Comparison of ENCODE assay signal across 8 cellular contexts in the genomic region with DNA sequence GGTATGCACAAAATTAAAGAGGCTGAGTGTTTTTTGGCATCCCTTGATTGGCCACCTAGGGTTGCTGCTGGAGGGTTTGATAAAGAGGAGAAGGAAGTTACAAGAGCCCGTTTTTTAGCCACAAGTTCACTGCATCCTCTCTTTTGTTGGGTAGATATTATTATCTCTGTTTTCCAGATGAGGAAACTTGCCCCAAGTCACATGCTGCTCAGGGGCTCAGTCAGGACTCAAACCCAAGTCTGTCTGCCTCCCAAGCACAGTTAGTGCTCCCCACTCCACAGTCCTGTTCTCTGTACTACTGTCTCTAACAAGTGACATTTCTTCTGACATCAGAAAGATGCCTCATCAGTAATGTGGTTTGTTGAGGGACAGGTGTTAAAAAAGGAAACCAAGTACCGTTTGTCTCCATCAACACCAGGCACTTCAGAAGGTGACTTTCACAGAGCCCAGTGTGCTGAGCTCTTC. TPM values are rescaled to one million over a fixed set of nuclear protein-coding genes. Genes with fewer than 3 reads are reported as not detected.
DNase-seq lines count a peak whose midpoint lies in the region; FAIRE-seq and TF ChIP-seq lines count a peak whose summit lies in the region.
"Had no signal": no experiment of that assay in that cellular context is flagged by ENCODE, and none has a peak within 500 bp of the region (broad histone marks: within the 10 kb centered on the region; RNA-seq: fewer than 3 reads in every experiment).

No MANE protein-coding gene starts in this region.

- peaks cover 4% of the 10 kb centered on the region for H3K36me3 Mint-ChIP-seq in activated T-helper 1 cell treated with anti-CD3 and anti-CD28 coated beads, Interleukin-12 subunit alpha, Interleukin-12 subunit beta, Interleukin-2, Interleukin-4 antibody, amounts not matched to agents 30 ng/mL and 10 ng/mL and 1 ng/mL, durations not matched to agents 14 hours and 24 hours and 36 hours (ENCODE audit: low read depth)

- H3K9ac ChIP-seq in MM.1S (ENCODE audit: low read length) = peak overlapping the region; percentile 74

- H3K36me3 ChIP-seq in MM.1S (replicated peaks; ENCODE audit: insufficient read depth, low read length) (no peaks in the 10 kb centered on the region), osteoblast (ENCODE audit: insufficient read depth, low read length) (no peaks in the 10 kb centered on the region)

- H2AFZ ChIP-seq in MM.1S (ENCODE audit: low read length) (peak overlapping the region; percentile 62; the same call in 1 of the 2 replicates), osteoblast (ENCODE audit: low read length) (no peak overlapping the region)

- H4K20me1 ChIP-seq in MM.1S (ENCODE audit: insufficient read depth, low read length) (no peaks in the 10 kb centered on the region), osteoblast (ENCODE audit: insufficient read depth, low read length) (no peaks in the 10 kb centered on the region)

- no peak for FAIRE-seq in HTR-8/SVneo (lab: Jason Lieb, UNC)

- H3K4me2 ChIP-seq in MM.1S (ENCODE audit: low read depth, low read length) = peak overlapping the region; percentile 98
- H3K4me2 ChIP-seq in osteoblast (ENCODE audit: insufficient read depth, low read length) = no peak overlapping the region

- H3K27me3 ChIP-seq in MM.1S (replicated peaks; ENCODE audit: insufficient read depth, low read length) = no peaks in the 10 kb centered on the region
- H3K27me3 ChIP-seq in osteoblast (ENCODE audit: insufficient read depth, low read length) = no peaks in the 10 kb centered on the region
- H3K27me3 ChIP-seq: body of pancreas had no signal

- in situ Hi-C loops in GM13977 (cut with MboI; ENCODE audit: low pct_unique_long_range_greater_than_20kb, low sequenced_read_pairs, unreplicated experiment) = loop anchor here (25.0 kb wide), 1 partner anchor 292 kb away; no protein-coding TSS in a partner anchor

- H3K27ac ChIP-seq in MM.1S (ENCODE audit: low read length) (peak overlapping the region; percentile 84), osteoblast (ENCODE audit: low read depth, low read length) (no peak overlapping the region)

- intact Hi-C loops in activated T-helper 1 cell treated with anti-CD3 and anti-CD28 coated beads, Interleukin-12 subunit alpha, Interleukin-12 subunit beta, Interleukin-2, Interleukin-4 antibody, amounts not matched to agents 30 ng/mL and 10 ng/mL and 1 ng/mL, durations not matched to agents 14 hours and 24 hours and 36 hours (cut with micrococcal nuclease) = loop anchor here (1.0 to 2.0 kb wide), 5 partner anchors 24 to 286 kb away; a partner anchor contains a TSS

- H3K79me2 ChIP-seq in MM.1S (ENCODE audit: low read length) (peaks cover 11% of the 10 kb centered on the region), osteoblast (ENCODE audit: insufficient read depth, low read length) (no peaks in the 10 kb centered on the region)

- H3K27me3 Mint-ChIP-seq in activated T-helper 1 cell treated with anti-CD3 and anti-CD28 coated beads, Interleukin-12 subunit alpha, Interleukin-12 subunit beta, Interleukin-2, Interleukin-4 antibody, amounts not matched to agents 30 ng/mL and 10 ng/mL and 1 ng/mL, durations not matched to agents 14 hours and 24 hours and 36 hours (ENCODE audit: insufficient read depth) = no peaks in the 10 kb centered on the region

- H3K9me3 ChIP-seq in MM.1S (replicated peaks; ENCODE audit: insufficient read depth, low read length) = no peaks in the 10 kb centered on the region
- H3K9me3 ChIP-seq in osteoblast (ENCODE audit: low read depth, low read length) = no peaks in the 10 kb centered on the region
- H3K9me3 ChIP-seq: body of pancreas had no signal

- H3K4me3 ChIP-seq in MM.1S (ENCODE audit: low read length) (peak overlapping the region; percentile 72), osteoblast (ENCODE audit: insufficient read depth, low read length) (no peak overlapping the region)

- DNase-seq in GM13977 (ENCODE audit: low spot score) (peak; percentile 70), MM.1S (peak; percentile 85), osteoblast (ENCODE audit: insufficient read length, low spot score, missing footprints) (peak; percentile 32), HTR-8/SVneo (ENCODE audit: insufficient read length, low spot score) (no peak), COLO668 (lab: John Stamatoyannopoulos, UW; ENCODE audit: unreplicated experiment) (no peak)
- DNase-seq in activated T-helper 1 cell treated with anti-CD3 and anti-CD28 coated beads, Interleukin-12 subunit alpha, Interleukin-12 subunit beta, Interleukin-2, Interleukin-4 antibody, amounts not matched to agents 30 ng/mL and 10 ng/mL and 1 ng/mL, durations not matched to agents 14 hours and 24 hours and 36 hours (ENCODE audit: low spot score) = peak; percentile 24
- no peak for DNase-seq in effector CD8-positive, alpha-beta T cell (lab: John Stamatoyannopoulos, UW)
- DNase-seq: body of pancreas had no signal

- no peaks in the 10 kb centered on the region for H3K9me2 ChIP-seq in MM.1S (replicated peaks; ENCODE audit: insufficient read depth, low read length)

- H3K4me3 Mint-ChIP-seq in activated T-helper 1 cell treated with anti-CD3 and anti-CD28 coated beads, Interleukin-12 subunit alpha, Interleukin-12 subunit beta, Interleukin-2, Interleukin-4 antibody, amounts not matched to agents 30 ng/mL and 10 ng/mL and 1 ng/mL, durations not matched to agents 14 hours and 24 hours and 36 hours = peak overlapping the region; percentile 86

- H3F3A ChIP-seq in MM.1S (ENCODE audit: insufficient read depth, low read length) = peaks cover 34% of the 10 kb centered on the region

- H3K4me1 ChIP-seq in MM.1S (ENCODE audit: low read length) = peaks cover 29% of the 10 kb centered on the region
- H3K4me1 ChIP-seq in osteoblast (ENCODE audit: insufficient read depth, low read length) = peaks cover 9% of the 10 kb centered on the region

- TF ChIP-seq CTCF in GM13977 (IDR thresholded peaks at IDR 0.05; ENCODE audit: extremely low read depth, insufficient read depth, missing control alignments) (no peak), MM.1S (IDR thresholded peaks at IDR 0.05; ENCODE audit: low read length) (no peak), osteoblast (IDR thresholded peaks at IDR 0.05; ENCODE audit: extremely low read depth, low read depth, low read length) (no peak)

- peaks cover 36% of the 10 kb centered on the region for H3K4me1 Mint-ChIP-seq in activated T-helper 1 cell treated with anti-CD3 and anti-CD28 coated beads, Interleukin-12 subunit alpha, Interleukin-12 subunit beta, Interleukin-2, Interleukin-4 antibody, amounts not matched to agents 30 ng/mL and 10 ng/mL and 1 ng/mL, durations not matched to agents 14 hours and 24 hours and 36 hours (ENCODE audit: low read depth)

- no peaks in the 10 kb centered on the region for H3K9me3 Mint-ChIP-seq in activated T-helper 1 cell treated with anti-CD3 and anti-CD28 coated beads, Interleukin-12 subunit alpha, Interleukin-12 subunit beta, Interleukin-2, Interleukin-4 antibody, amounts not matched to agents 30 ng/mL and 10 ng/mL and 1 ng/mL, durations not matched to agents 14 hours and 24 hours and 36 hours

- H3K27ac Mint-ChIP-seq in activated T-helper 1 cell treated with anti-CD3 and anti-CD28 coated beads, Interleukin-12 subunit alpha, Interleukin-12 subunit beta, Interleukin-2, Interleukin-4 antibody, amounts not matched to agents 30 ng/mL and 10 ng/mL and 1 ng/mL, durations not matched to agents 14 hours and 24 hours and 36 hours = peak overlapping the region; percentile 97

RNA-seq across cellular contexts. Expression of a gene that starts 1.4 kb away (rescaled TPM):
- total RNA-seq in activated T-helper 1 cell treated with anti-CD3 and anti-CD28 coated beads, Interleukin-12 subunit alpha, Interleukin-12 subunit beta, Interleukin-2, Interleukin-4 antibody, amounts not matched to agents 30 ng/mL and 10 ng/mL and 1 ng/mL, durations not matched to agents 14 hours and 24 hours and 36 hours = 5.1 and 5.8 TPM in 2 replicates
- 0.36 and 1.2 TPM in 2 replicates for total RNA-seq in osteoblast

RNA-seq across cellular contexts. Expression of a gene that starts 23.5 kb away (rescaled TPM):
- 122 and 131 TPM in 2 replicates for total RNA-seq in activated T-helper 1 cell treated with anti-CD3 and anti-CD28 coated beads, Interleukin-12 subunit alpha, Interleukin-12 subunit beta, Interleukin-2, Interleukin-4 antibody, amounts not matched to agents 30 ng/mL and 10 ng/mL and 1 ng/mL, durations not matched to agents 14 hours and 24 hours and 36 hours
- 76.0 and 78.5 TPM in 2 replicates for total RNA-seq in osteoblast

Comparison
In these comparisons a context has a peak if more than half of its experiments do, and no peak if none do; other contexts are left out.
1. DNase-seq: peak in GM13977 (single experiment), MM.1S (single experiment), activated T-helper 1 cell treated with anti-CD3 and anti-CD28 coated beads, Interleukin-12 subunit alpha, Interleukin-12 subunit beta, Interleukin-2, Interleukin-4 antibody, amounts not matched to agents 30 ng/mL and 10 ng/mL and 1 ng/mL, durations not matched to agents 14 hours and 24 hours and 36 hours (single experiment) and osteoblast (single experiment); none in effector CD8-positive, alpha-beta T cell (single experiment), HTR-8/SVneo (single experiment) and COLO668 (single experiment).